Comparison of ENCODE assay signal across 15 cellular contexts in the genomic region with DNA sequence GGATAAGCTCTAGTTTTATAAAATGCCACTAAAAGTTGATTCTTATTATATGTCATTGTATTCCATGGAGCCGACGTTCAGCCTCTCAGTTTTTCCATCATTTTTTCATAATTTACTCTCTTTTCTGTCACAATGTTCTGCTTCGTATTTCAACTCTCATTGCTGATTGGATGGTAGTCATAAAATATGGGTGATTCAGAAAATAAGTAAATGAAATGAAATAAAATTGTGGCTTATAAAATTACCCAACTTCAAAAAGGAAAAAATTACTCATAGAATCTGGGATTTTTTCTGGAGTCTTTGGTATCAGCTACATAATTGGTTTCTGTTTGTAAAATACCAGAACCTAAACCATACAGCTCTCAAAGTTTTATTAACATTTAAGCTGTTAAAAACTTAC.
"Had no signal": no experiment of that assay in that cellular context is flagged by ENCODE, and none has a peak within 500 bp of the region (broad histone marks: within the 10 kb centered on the region; RNA-seq: fewer than 3 reads in every experiment).

No MANE protein-coding gene starts in this region.

- H3K36me3 Mint-ChIP-seq: naive B cell, neural progenitor cell had no signal

- H3K4me1 ChIP-seq: right lobe of liver had no signal

- H3K27ac Mint-ChIP-seq: activated CD8-positive, alpha-beta memory T cell treated with anti-CD3 and anti-CD28 coated beads, Interleukin-2, amount 10 ng/mL, durations not matched to agents 7 days and 5 days; endodermal cell; naive B cell; neural progenitor cell had no signal

- H3K9ac ChIP-seq: neural progenitor cell had no signal

- H3K36me3 ChIP-seq: cardiac muscle cell, neural progenitor cell, ovary, right lobe of liver had no signal

- H3K4me2 ChIP-seq: neural progenitor cell had no signal

- H3K27me3 Mint-ChIP-seq: activated CD8-positive, alpha-beta memory T cell treated with anti-CD3 and anti-CD28 coated beads, Interleukin-2, amount 10 ng/mL, durations not matched to agents 7 days and 5 days; naive B cell had no signal

- H3K4me3 Mint-ChIP-seq: activated CD8-positive, alpha-beta memory T cell treated with anti-CD3 and anti-CD28 coated beads, Interleukin-2, amount 10 ng/mL, durations not matched to agents 7 days and 5 days; endodermal cell; naive B cell; neural progenitor cell had no signal

- H3K4me3 ChIP-seq: cardiac muscle cell, neural progenitor cell, ovary, right lobe of liver had no signal

- H3K27me3 ChIP-seq: cardiac muscle cell, neural progenitor cell, ovary, right lobe of liver had no signal

- H3K27ac ChIP-seq: cardiac muscle cell, neural progenitor cell, ovary, right lobe of liver had no signal

- H3K4me1 Mint-ChIP-seq: endodermal cell had no signal

- H2AFZ ChIP-seq: neural progenitor cell had no signal

- ATAC-seq: activated CD8-positive, alpha-beta memory T cell treated with anti-CD3 and anti-CD28 coated beads, Interleukin-2, amount 10 ng/mL, durations not matched to agents 7 days and 5 days; left lobe of liver; right lobe of liver had no signal

- H3K9me3 Mint-ChIP-seq: endodermal cell, naive B cell, neural progenitor cell had no signal

- DNase-seq: activated CD4-positive, alpha-beta T cell treated with anti-CD3 and anti-CD28 coated beads, Interleukin-2, amount 50 U/mL, for 1 hour; activated CD4-positive, CD25-positive, alpha-beta regulatory T cell; activated CD8-positive, alpha-beta memory T cell treated with anti-CD3 and anti-CD28 coated beads, Interleukin-2, amount 10 ng/mL, durations not matched to agents 7 days and 5 days; activated gamma-delta T cell; activated T-cell treated with anti-CD3 and anti-CD28 coated beads, Interleukin-2, amount 50 U/mL, for 48 hours; endodermal cell; foreskin fibroblast; hippocampal formation; naive B cell; ovary; right lobe of liver; SW 1271 had no signal

- H3K9me3 ChIP-seq: ovary, right lobe of liver had no signal
